1 cellular context compared by ENCODE assay signal in the genomic region with DNA sequence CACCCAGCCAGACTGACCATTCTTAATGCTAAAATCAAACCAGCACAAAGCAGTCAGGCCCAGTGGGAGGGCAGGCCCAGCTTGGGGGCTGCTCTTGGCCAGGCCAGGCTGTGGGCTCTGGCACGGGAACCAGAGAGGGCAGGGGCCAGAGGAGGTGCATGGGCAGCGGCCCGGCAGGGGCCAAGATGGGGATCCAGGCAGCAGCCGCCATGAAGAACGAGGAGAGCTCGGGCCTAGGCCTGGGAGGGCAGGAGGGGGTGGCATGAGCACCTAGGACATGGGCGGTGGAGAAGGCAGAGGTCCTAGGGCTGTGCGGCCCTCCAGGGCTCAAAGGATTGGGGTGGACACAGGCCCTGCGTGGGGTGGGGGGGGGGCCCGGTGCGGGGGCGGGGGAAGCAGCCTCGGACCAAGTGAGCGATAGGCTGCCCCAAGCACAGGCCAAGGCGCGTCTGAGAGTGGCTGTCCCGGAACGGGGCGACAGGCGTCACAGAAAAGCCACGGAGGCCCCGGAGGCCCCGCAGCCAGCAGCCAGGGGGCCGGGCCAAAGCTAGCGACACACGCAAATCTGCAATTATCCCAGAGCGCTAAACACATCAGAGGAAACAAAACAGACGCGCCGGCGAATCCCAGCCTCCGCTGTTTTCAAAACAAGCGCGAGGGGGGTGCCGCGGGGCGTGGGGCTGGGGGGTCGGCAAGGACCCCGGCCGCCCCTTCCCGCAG.
TF ChIP-seq lines count a peak whose summit lies in the region.

No MANE protein-coding gene starts in this region.

TF ChIP-seq in IMR-90, 13 proteins besides CTCF, POLR2A, EP300 and RAD21:
- TF ChIP-seq BHLHE40 (IDR thresholded peaks at IDR 0.05; ENCODE audit: low read depth, low read length) (no peak), MAZ (IDR thresholded peaks at IDR 0.05; ENCODE audit: borderline replicate concordance, low read depth, low read length) (no peak), MXI1 (IDR thresholded peaks at IDR 0.05; ENCODE audit: borderline replicate concordance, low read depth, low read length) (no peak), FOS (IDR thresholded peaks at IDR 0.05; ENCODE audit: low read depth, low read length) (no peak)
